ENCODE assay signal across 8 cellular contexts in the genomic region with DNA sequence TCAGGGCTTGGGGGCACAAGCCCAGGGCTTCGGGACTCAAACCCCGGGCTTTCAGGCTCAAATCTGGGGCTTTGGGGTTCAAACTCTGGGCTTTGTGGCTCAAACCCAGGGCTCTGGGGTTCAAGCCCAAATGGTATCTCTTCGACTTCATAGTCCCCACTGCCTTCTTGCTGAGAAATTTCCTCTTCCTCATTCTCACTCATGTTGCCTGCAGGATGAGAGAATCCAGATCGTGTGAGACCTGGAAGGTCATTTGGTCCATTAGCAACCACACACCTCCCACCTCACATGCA. TPM values are rescaled to one million over a fixed set of nuclear protein-coding genes. Genes with fewer than 3 reads are reported as not detected.
DNase-seq lines count a peak whose midpoint lies in the region; ATAC-seq and TF ChIP-seq lines count a peak whose summit lies in the region.

No MANE protein-coding gene starts in this region.

- TF ChIP-seq CTCF in GM23338 (conservative IDR thresholded peaks at IDR 0.05; ENCODE audit: low read depth in 2 of 2) (no peak), VCaP (conservative IDR thresholded peaks at IDR 0.05) (no peak), glutamatergic neuron (IDR thresholded peaks at IDR 0.05; ENCODE audit: partially characterized antibody, unreplicated experiment) (no peak)

- DNase-seq in GM23338 (ENCODE audit: low spot score), result no peak
- no peak for DNase-seq in glutamatergic neuron
- no peak for DNase-seq in NCI-H1694 treated with DMSO at 0.1 percent for 48 hours (lab: John Stamatoyannopoulos, UW)
- no peak for DNase-seq in pons (ENCODE audit: low spot score)

- H3K9me3 ChIP-seq in skeletal muscle satellite cell (replicated peaks; ENCODE audit: low read length), result no peaks in the 10 kb centered on the region

- peak overlapping the region; percentile 61 for H3K27ac Mint-ChIP-seq in GM23338
- peak overlapping the region; percentile 93 for H3K27ac Mint-ChIP-seq in glutamatergic neuron (ENCODE audit: unreplicated experiment)

- H3F3A ChIP-seq in GM23338 (replicated peaks; ENCODE audit: low read depth), result peaks cover 15% of the 10 kb centered on the region; the same call in 1 of the 2 replicates

- H4K20me1 ChIP-seq in GM23338 (replicated peaks; ENCODE audit: insufficient read depth), result no peaks in the 10 kb centered on the region

- H3K9me3 Mint-ChIP-seq in GM23338 (no peaks in the 10 kb centered on the region), glutamatergic neuron (ENCODE audit: unreplicated experiment) (peaks cover 9% of the 10 kb centered on the region)

- H3K9me2 ChIP-seq in GM23338 (ENCODE audit: insufficient read depth), result no peaks in the 10 kb centered on the region

- peaks cover 16% of the 10 kb centered on the region for H3K4me1 Mint-ChIP-seq in GM23338
- peaks cover 10% of the 10 kb centered on the region for H3K4me1 Mint-ChIP-seq in glutamatergic neuron (ENCODE audit: low read depth, unreplicated experiment)

- H3K4me1 ChIP-seq in GM23338 (ENCODE audit: insufficient read depth) (peaks cover 13% of the 10 kb centered on the region), skeletal muscle satellite cell (ENCODE audit: control insufficient read depth, insufficient read depth, low read length) (peaks cover 12% of the 10 kb centered on the region)

- H3K4me2 ChIP-seq in GM23338 (peak overlapping the region; percentile 91), skeletal muscle satellite cell (ENCODE audit: low read length) (peak overlapping the region; percentile 100)

- peaks cover 7% of the 10 kb centered on the region for H3K36me3 Mint-ChIP-seq in GM23338 (ENCODE audit: low read depth)
- no peaks in the 10 kb centered on the region for H3K36me3 Mint-ChIP-seq in glutamatergic neuron (ENCODE audit: unreplicated experiment)

- H3K79me2 ChIP-seq in GM23338 (replicated peaks; ENCODE audit: insufficient read depth), result peaks cover 7% of the 10 kb centered on the region; the same call in 1 of the 2 replicates

- no peaks in the 10 kb centered on the region for H3K36me3 ChIP-seq in GM23338 (ENCODE audit: insufficient read depth)
- H3K36me3 ChIP-seq in skeletal muscle satellite cell (ENCODE audit: insufficient read depth, low read length), result peaks cover 15% of the 10 kb centered on the region

- H3K4me3 ChIP-seq in GM23338, result peak overlapping the region; percentile 89
- H3K4me3 ChIP-seq in skeletal muscle satellite cell (ENCODE audit: low read length), result peak overlapping the region; percentile 100

- H3K27me3 Mint-ChIP-seq in GM23338 (ENCODE audit: insufficient read depth, low read depth, poor library complexity) (peaks cover 16% of the 10 kb centered on the region), glutamatergic neuron (ENCODE audit: unreplicated experiment) (peaks cover 5% of the 10 kb centered on the region)

- H3K4me3 Mint-ChIP-seq in GM23338, result peak overlapping the region; percentile 79
- peak overlapping the region; percentile 93 for H3K4me3 Mint-ChIP-seq in glutamatergic neuron (ENCODE audit: unreplicated experiment)

- peak overlapping the region; percentile 99 for H3K9ac ChIP-seq in skeletal muscle satellite cell (ENCODE audit: low read depth, low read length)

- no peak overlapping the region for H3K27ac ChIP-seq in GM23338 (ENCODE audit: low read depth)
- H3K27ac ChIP-seq in VCaP, result peak overlapping the region; percentile 93

- no peaks in the 10 kb centered on the region for H3K27me3 ChIP-seq in GM23338 (ENCODE audit: insufficient read depth)
- no peaks in the 10 kb centered on the region for H3K27me3 ChIP-seq in skeletal muscle satellite cell (ENCODE audit: control insufficient read depth, insufficient read depth, low read length)

- H2AFZ ChIP-seq in GM23338, result no peak overlapping the region; the same call in 1 of the 2 replicates

- ATAC-seq in GM23338 (no peak), HG03025 (IDR thresholded peaks at IDR 0.05; ENCODE audit: low FRiP score, unreplicated experiment) (no peak), HG02840 (IDR thresholded peaks at IDR 0.05; ENCODE audit: low FRiP score, unreplicated experiment) (no peak)

TF ChIP-seq in GM23338, 12 proteins besides CTCF, POLR2A, EP300 and RAD21 (continues in another document):
- TF ChIP-seq ZNF114 (CRISPR knock-in tag; IDR thresholded peaks at IDR 0.05), result no peak
- TF ChIP-seq NANOG (IDR thresholded peaks at IDR 0.05; ENCODE audit: borderline replicate concordance), result no peak
- no peak for TF ChIP-seq JUNB (IDR thresholded peaks at IDR 0.05; ENCODE audit: unreplicated experiment)
- TF ChIP-seq EZH2 (IDR thresholded peaks at IDR 0.05; ENCODE audit: low read depth, unreplicated experiment), result no peak
- no peak for TF ChIP-seq ZNF331 (CRISPR knock-in tag; IDR thresholded peaks at IDR 0.05; ENCODE audit: low read depth)
- TF ChIP-seq, protein P1, sequence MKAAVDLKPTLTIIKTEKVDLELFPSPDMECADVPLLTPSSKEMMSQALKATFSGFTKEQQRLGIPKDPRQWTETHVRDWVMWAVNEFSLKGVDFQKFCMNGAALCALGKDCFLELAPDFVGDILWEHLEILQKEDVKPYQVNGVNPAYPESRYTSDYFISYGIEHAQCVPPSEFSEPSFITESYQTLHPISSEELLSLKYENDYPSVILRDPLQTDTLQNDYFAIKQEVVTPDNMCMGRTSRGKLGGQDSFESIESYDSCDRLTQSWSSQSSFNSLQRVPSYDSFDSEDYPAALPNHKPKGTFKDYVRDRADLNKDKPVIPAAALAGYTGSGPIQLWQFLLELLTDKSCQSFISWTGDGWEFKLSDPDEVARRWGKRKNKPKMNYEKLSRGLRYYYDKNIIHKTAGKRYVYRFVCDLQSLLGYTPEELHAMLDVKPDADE (IDR thresholded peaks at IDR 0.05), result no peak
- no peak for TF ChIP-seq EZH2phosphoT487 (IDR thresholded peaks at IDR 0.05; ENCODE audit: unreplicated experiment)
- TF ChIP-seq STAT1 (IDR thresholded peaks at IDR 0.05; ENCODE audit: unreplicated experiment), result no peak
- TF ChIP-seq, protein P2, sequence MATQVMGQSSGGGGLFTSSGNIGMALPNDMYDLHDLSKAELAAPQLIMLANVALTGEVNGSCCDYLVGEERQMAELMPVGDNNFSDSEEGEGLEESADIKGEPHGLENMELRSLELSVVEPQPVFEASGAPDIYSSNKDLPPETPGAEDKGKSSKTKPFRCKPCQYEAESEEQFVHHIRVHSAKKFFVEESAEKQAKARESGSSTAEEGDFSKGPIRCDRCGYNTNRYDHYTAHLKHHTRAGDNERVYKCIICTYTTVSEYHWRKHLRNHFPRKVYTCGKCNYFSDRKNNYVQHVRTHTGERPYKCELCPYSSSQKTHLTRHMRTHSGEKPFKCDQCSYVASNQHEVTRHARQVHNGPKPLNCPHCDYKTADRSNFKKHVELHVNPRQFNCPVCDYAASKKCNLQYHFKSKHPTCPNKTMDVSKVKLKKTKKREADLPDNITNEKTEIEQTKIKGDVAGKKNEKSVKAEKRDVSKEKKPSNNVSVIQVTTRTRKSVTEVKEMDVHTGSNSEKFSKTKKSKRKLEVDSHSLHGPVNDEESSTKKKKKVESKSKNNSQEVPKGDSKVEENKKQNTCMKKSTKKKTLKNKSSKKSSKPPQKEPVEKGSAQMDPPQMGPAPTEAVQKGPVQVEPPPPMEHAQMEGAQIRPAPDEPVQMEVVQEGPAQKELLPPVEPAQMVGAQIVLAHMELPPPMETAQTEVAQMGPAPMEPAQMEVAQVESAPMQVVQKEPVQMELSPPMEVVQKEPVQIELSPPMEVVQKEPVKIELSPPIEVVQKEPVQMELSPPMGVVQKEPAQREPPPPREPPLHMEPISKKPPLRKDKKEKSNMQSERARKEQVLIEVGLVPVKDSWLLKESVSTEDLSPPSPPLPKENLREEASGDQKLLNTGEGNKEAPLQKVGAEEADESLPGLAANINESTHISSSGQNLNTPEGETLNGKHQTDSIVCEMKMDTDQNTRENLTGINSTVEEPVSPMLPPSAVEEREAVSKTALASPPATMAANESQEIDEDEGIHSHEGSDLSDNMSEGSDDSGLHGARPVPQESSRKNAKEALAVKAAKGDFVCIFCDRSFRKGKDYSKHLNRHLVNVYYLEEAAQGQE (IDR thresholded peaks at IDR 0.05; ENCODE audit: unreplicated experiment), result no peak

RNA-seq across cellular contexts. Expression of a gene that starts 0.6 kb away (rescaled TPM):
- 34.6 and 43.0 TPM in 2 replicates for total RNA-seq in GM23338 (2014; rRNA removed; shearing (Covaris generic))
- 8.3 and 8.5 TPM in 2 replicates for polyA plus RNA-seq in GM23338 (2016; fragmentation: Nextera tagmentation; extraction: Ambion mirVana)
- total RNA-seq in glutamatergic neuron (ENCODE audit: unreplicated experiment), result 45.6 TPM
- 15.7 and 17.7 TPM in 2 replicates for total RNA-seq in skeletal muscle satellite cell (2012; rRNA removed)

RNA-seq across cellular contexts. Expression of a gene that starts 8.9 kb away (rescaled TPM):
- 10.8 and 12.6 TPM in 2 replicates for total RNA-seq in GM23338 (2014; rRNA removed; shearing (Covaris generic))
- polyA plus RNA-seq in GM23338 (2016; fragmentation: Nextera tagmentation; extraction: Ambion mirVana), result 3.0 and 4.2 TPM in 2 replicates
- 15.1 TPM for total RNA-seq in glutamatergic neuron (ENCODE audit: unreplicated experiment)
- 4.6 and 7.0 TPM in 2 replicates for total RNA-seq in skeletal muscle satellite cell (2012; rRNA removed)

RNA-seq across cellular contexts. Expression of a gene that starts 32.4 kb away (rescaled TPM):
- 10.7 and 12.9 TPM in 2 replicates for total RNA-seq in GM23338 (2014; rRNA removed; shearing (Covaris generic))
- 5.6 and 6.0 TPM in 2 replicates for polyA plus RNA-seq in GM23338 (2016; fragmentation: Nextera tagmentation; extraction: Ambion mirVana)
- 39.0 TPM for total RNA-seq in glutamatergic neuron (ENCODE audit: unreplicated experiment)
- 6.6 and 8.1 TPM in 2 replicates for total RNA-seq in skeletal muscle satellite cell (2012; rRNA removed)

RNA-seq across cellular contexts. Expression of a gene that starts 45.7 kb away (rescaled TPM):
- 1.3 and 4.0 TPM in 2 replicates for total RNA-seq in GM23338 (2014; rRNA removed; shearing (Covaris generic))
- polyA plus RNA-seq in GM23338 (2016; fragmentation: Nextera tagmentation; extraction: Ambion mirVana), result 4.4 and 6.2 TPM in 2 replicates
- 18.7 TPM for total RNA-seq in glutamatergic neuron (ENCODE audit: unreplicated experiment)
- total RNA-seq in skeletal muscle satellite cell (2012; rRNA removed), result 3.8 and 11.4 TPM in 2 replicates

RNA-seq across cellular contexts. Expression of a gene that starts 53.2 kb away (rescaled TPM):
- 0.07 TPM in 1 of 2 replicates, not detected in the other for total RNA-seq in GM23338 (2014; rRNA removed; shearing (Covaris generic))
- 0.05 and 0.43 TPM in 2 replicates for polyA plus RNA-seq in GM23338 (2016; fragmentation: Nextera tagmentation; extraction: Ambion mirVana)
- not detected for total RNA-seq in glutamatergic neuron (ENCODE audit: unreplicated experiment)
- total RNA-seq in skeletal muscle satellite cell (2012; rRNA removed), result not detected in 2 replicates
